12 cellular contexts compared by ENCODE assay signal in the genomic region with DNA sequence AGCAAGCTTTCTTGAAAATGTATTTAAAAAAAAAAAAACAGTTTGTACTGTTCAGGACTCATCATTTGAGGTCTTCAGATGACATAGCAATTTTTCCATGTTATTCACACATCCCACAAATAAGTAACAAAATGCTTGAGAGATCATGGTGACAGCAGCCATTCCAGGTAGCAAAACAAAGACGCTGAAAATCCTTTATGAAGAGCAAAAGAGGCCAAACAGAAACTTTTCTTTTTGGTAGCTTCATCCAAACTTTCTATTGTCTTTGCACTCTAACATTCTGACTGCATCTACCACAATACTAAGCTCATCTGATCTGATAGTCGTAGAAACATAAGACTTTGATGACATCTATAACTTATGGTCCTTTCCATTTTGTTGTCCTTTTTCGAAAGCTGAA.
DNase-seq lines count a peak whose midpoint lies in the region; ATAC-seq and TF ChIP-seq lines count a peak whose summit lies in the region.
"Had no signal": no experiment of that assay in that cellular context is flagged by ENCODE, and none has a peak within 500 bp of the region (broad histone marks: within the 10 kb centered on the region; RNA-seq: fewer than 3 reads in every experiment).

No MANE protein-coding gene starts in this region.

- WGBS in right cardiac atrium, result 42% methylated on average over 3 of the region's 3 CpGs

- intact Hi-C loops in right cardiac atrium (cut with DNase I), result no loop called here

- no peaks in the 10 kb centered on the region for H3K36me3 ChIP-seq in CD8-positive, alpha-beta memory T cell (ENCODE audit: insufficient read depth, low read length)
- H3K36me3 ChIP-seq in HAP-1 (replicated peaks), result no peaks in the 10 kb centered on the region
- H3K36me3 ChIP-seq: prostate gland had no signal

- no peaks in the 10 kb centered on the region for H3K4me1 ChIP-seq in CD8-positive, alpha-beta memory T cell (ENCODE audit: insufficient read depth, low read length)
- H3K4me1 ChIP-seq in right cardiac atrium (ENCODE audit: control insufficient read depth, insufficient read depth, low read length) (peaks cover 9% of the 10 kb centered on the region), HAP-1 (peaks cover 30% of the 10 kb centered on the region)
- H3K4me1 ChIP-seq: prostate gland had no signal

- no peak overlapping the region for H3K4me3 Mint-ChIP-seq in CD8-positive, alpha-beta memory T cell
- H3K4me3 Mint-ChIP-seq in osteocyte (ENCODE audit: unreplicated experiment), result no peak overlapping the region

- H3K4me3 ChIP-seq in CD8-positive, alpha-beta memory T cell (ENCODE audit: low read length), result no peak overlapping the region
- H3K4me3 ChIP-seq in right cardiac atrium (ENCODE audit: low read length), result peak overlapping the region; percentile 31
- H3K4me3 ChIP-seq in HAP-1, result no peak overlapping the region
- H3K4me3 ChIP-seq: prostate gland had no signal

- TF ChIP-seq CTCF in osteocyte (IDR thresholded peaks at IDR 0.05), result no peak
- TF ChIP-seq CTCF in GM10266 (IDR thresholded peaks at IDR 0.05; ENCODE audit: control insufficient read depth, insufficient read depth, low read depth, missing control alignments), result no peak

- H3K27me3 ChIP-seq in CD8-positive, alpha-beta memory T cell (ENCODE audit: insufficient read depth, low read length, poor library complexity, severe bottlenecking), result no peaks in the 10 kb centered on the region
- H3K27me3 ChIP-seq in right cardiac atrium (ENCODE audit: control insufficient read depth, insufficient read depth) (no peaks in the 10 kb centered on the region), HAP-1 (ENCODE audit: low read depth) (no peaks in the 10 kb centered on the region)

- peaks cover 22 to 51% (median 36%) of the 10 kb centered on the region in 3 donors for H3K4me1 Mint-ChIP-seq in CD8-positive, alpha-beta memory T cell
- peaks cover 55% of the 10 kb centered on the region for H3K4me1 Mint-ChIP-seq in osteocyte (ENCODE audit: unreplicated experiment)

- CTCF ChIA-PET in CD8-positive, alpha-beta memory T cell (lab: Charles Lee), result no interaction called here

- DNase-seq in CD8-positive, alpha-beta memory T cell, result no peak
- DNase-seq in right cardiac atrium (no peak), osteocyte (ENCODE audit: extremely low spot score, unreplicated experiment) (no peak), GM10266 (ENCODE audit: extremely low spot score) (no peak), Ammon's horn (ENCODE audit: low spot score) (no peak), HAP-1 (ENCODE audit: low spot score in 2 of 2) (no peak)
- DNase-seq in stimulated activated CD4-positive, alpha-beta T cell treated with anti-CD3 and anti-CD28 coated beads, Interleukin-2, amount 100 ng/mL, for 24 hours, result no peak
- DNase-seq: AML-193; stimulated activated CD4-positive, alpha-beta T cell treated with anti-CD3 and anti-CD28 coated beads, Interleukin-2, amount 100 ng/mL, for 48 hours had no signal

- peak overlapping the region in 1 of 8 donors; percentile 24 for H3K27ac Mint-ChIP-seq in CD8-positive, alpha-beta memory T cell
- H3K27ac Mint-ChIP-seq in osteocyte (ENCODE audit: unreplicated experiment), result peak overlapping the region; percentile 64

- H3K9me3 ChIP-seq in CD8-positive, alpha-beta memory T cell (ENCODE audit: low read length), result no peaks in the 10 kb centered on the region
- H3K9me3 ChIP-seq in right cardiac atrium (ENCODE audit: control insufficient read depth, low read length) (no peaks in the 10 kb centered on the region), HAP-1 (no peaks in the 10 kb centered on the region)
- H3K9me3 ChIP-seq: prostate gland had no signal

- in situ Hi-C loops in HAP-1 (cut with MboI; ENCODE audit: low sequenced_read_pairs), result no loop called here

- H3K27me3 Mint-ChIP-seq in CD8-positive, alpha-beta memory T cell, result peaks cover 0 to 2% of the 10 kb centered on the region in 2 donors
- H3K27me3 Mint-ChIP-seq in osteocyte (ENCODE audit: unreplicated experiment), result no peaks in the 10 kb centered on the region

- peak overlapping the region; percentile 21 for H3K27ac ChIP-seq in CD8-positive, alpha-beta memory T cell (ENCODE audit: low read depth, low read length)
- H3K27ac ChIP-seq in angular gyrus (ENCODE audit: low read depth, low read length) (peak overlapping the region; percentile 75), right cardiac atrium (ENCODE audit: low read length) (no peak overlapping the region)
- H3K27ac ChIP-seq: prostate gland had no signal

- ATAC-seq in right cardiac atrium, result no peak
- ATAC-seq: left lobe of liver had no signal

- H3K9me3 Mint-ChIP-seq in CD8-positive, alpha-beta memory T cell, result no peaks in the 10 kb centered on the region
- no peaks in the 10 kb centered on the region for H3K9me3 Mint-ChIP-seq in osteocyte (ENCODE audit: unreplicated experiment)

- H3K36me3 Mint-ChIP-seq in CD8-positive, alpha-beta memory T cell, result peaks cover 0 to 7% (median 6%) of the 10 kb centered on the region in 3 donors
- peaks cover 31% of the 10 kb centered on the region for H3K36me3 Mint-ChIP-seq in osteocyte (ENCODE audit: unreplicated experiment)

- POLR2A ChIA-PET in CD8-positive, alpha-beta memory T cell (lab: Charles Lee), result no interaction called here
